In genomic region chr1:179365342-179366092, GRCh38 we compare ENCODE assay signal across 8 cellular contexts. TPM values are rescaled to one million over a fixed set of nuclear protein-coding genes. Genes with fewer than 3 reads are reported as not detected.
DNase-seq lines count a peak whose midpoint lies in the region; ATAC-seq, FAIRE-seq and TF ChIP-seq lines count a peak whose summit lies in the region.

Gene AXDND1 (plus strand): TSS chr1:179365971. CDS start chr1:179366510, 539 bp downstream.

- peak within 1 kb of the TSS; percentile 88 to 92 for H3K27ac ChIP-seq in coronary artery

- POLR2A ChIA-PET in BJ (lab: Charles Lee), result interaction anchor here (0.6 kb wide), 1 partner anchor 681 kb away, joined by 5 read pairs; no protein-coding TSS in a partner anchor

- TF ChIP-seq CTCF in BJ (IDR thresholded peaks at IDR 0.05; ENCODE audit: insufficient read depth, low read depth, low read length) (peak; percentile 44), coronary artery (IDR thresholded peaks at IDR 0.05) (no peak)

- DNase-seq in BJ (ENCODE audit: low read depth) (peak; percentile 48), GM19239 (ENCODE audit: insufficient read length, low spot score) (peak; percentile 69), NCI-H510A treated with DMSO at 0.1 percent for 48 hours (lab: John Stamatoyannopoulos, UW) (peak; percentile 83), coronary artery (ENCODE audit: low spot score) (peak; percentile 92), left lobe of liver (ENCODE audit: low spot score) (peak; percentile 86)
- DNase-seq in activated CD4-positive, alpha-beta T cell treated with anti-CD3 and anti-CD28 coated beads for 48 hours, result peak; percentile 90
- peak; percentile 86 for DNase-seq in stimulated activated CD4-positive, alpha-beta T cell treated with anti-CD3 and anti-CD28 coated beads, Interleukin-2, amount 100 ng/mL, for 4 hours (ENCODE audit: low read depth)

- H3K4me3 ChIP-seq in BJ (ENCODE audit: low read depth, low read length) (peak within 1 kb of the TSS; percentile 71), coronary artery (peak within 1 kb of the TSS; percentile 82)

- H3K36me3 ChIP-seq in BJ (ENCODE audit: control insufficient read depth, insufficient read depth, low read length), result no peaks in the 10 kb centered on the region

- H3K27me3 ChIP-seq in BJ (ENCODE audit: control insufficient read depth, insufficient read depth, low read length), result no peaks in the 10 kb centered on the region

- FAIRE-seq in GM19239 (lab: Jason Lieb, UNC), result peak; percentile 88

- CTCF ChIA-PET in BJ (lab: Yijun Ruan, JAX), result interaction anchor here (0.7 to 1.6 kb wide), 4 partner anchors 74 to 291 kb away, joined by 3 to 6 read pairs (median 4); no protein-coding TSS in a partner anchor

- ATAC-seq in HG03442 (IDR thresholded peaks at IDR 0.05; ENCODE audit: unreplicated experiment) (peak; percentile 97), left lobe of liver (peak; percentile 96)

RNA-seq across cellular contexts. Expression of gene AXDND1, which starts in this region (rescaled TPM):
- 0.20 and 0.27 TPM in 2 replicates for polyA plus RNA-seq in BJ (2011; rRNA removed)
- 0.72 and 1.3 TPM in 2 replicates for polyA minus RNA-seq in BJ (2011; rRNA and poly(A)+ RNA removed)
- not detected for total RNA-seq in left lobe of liver

Comparison
In these comparisons a context has a peak if more than half of its experiments do, and no peak if none do; other contexts are left out.
1. Peak in every context shown above with its lines: DNase-seq, ATAC-seq, H3K4me3 ChIP-seq and H3K27ac ChIP-seq.
2. Peak in DNase-seq and ATAC-seq in left lobe of liver; RNA of the gene not detected or under 1 TPM.